25 cellular contexts compared by ENCODE assay signal in the genomic region with DNA sequence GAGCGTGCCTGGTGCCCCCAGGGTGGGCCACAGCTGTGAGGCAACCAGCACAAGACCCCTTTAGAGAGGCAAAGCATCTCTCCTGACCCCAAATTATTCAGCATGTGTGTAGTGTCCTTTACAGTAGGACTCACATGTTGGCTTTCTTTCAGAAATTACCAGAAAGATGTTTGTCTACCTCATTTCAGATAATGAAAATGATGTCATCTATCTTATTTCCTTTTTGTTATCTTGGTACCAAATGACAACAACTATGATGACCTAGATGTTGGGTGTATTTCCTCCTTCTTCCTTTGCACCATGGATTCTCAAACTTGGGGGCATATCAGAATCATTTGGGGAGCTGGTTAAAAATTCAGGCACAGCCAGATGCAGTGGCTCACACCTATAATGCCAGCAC.
"Had no signal": no experiment of that assay in that cellular context is flagged by ENCODE, and none has a peak within 500 bp of the region (broad histone marks: within the 10 kb centered on the region; RNA-seq: fewer than 3 reads in every experiment).

No MANE protein-coding gene starts in this region.

- H3K36me3 Mint-ChIP-seq: activated naive CD4-positive, alpha-beta T cell treated with anti-CD3 and anti-CD28 coated beads, Interleukin-2, amount 10 ng/mL, durations not matched to agents 7 days and 5 days; activated naive CD8-positive, alpha-beta T cell treated with anti-CD3 and anti-CD28 coated beads for 36 hours had no signal

- H3K4me3 ChIP-seq: cardiac muscle cell, Peyer's patch, SJCRH30 had no signal

- H3K4me3 Mint-ChIP-seq: activated CD4-positive, alpha-beta memory T cell treated with anti-CD3 and anti-CD28 coated beads, Interleukin-2, amount 10 ng/mL, durations not matched to agents 7 days and 5 days; activated CD4-positive, alpha-beta T cell treated with anti-CD3 and anti-CD28 coated beads, Interleukin-2, amount 10 ng/mL, durations not matched to agents 7 days and 5 days; activated naive CD4-positive, alpha-beta T cell treated with anti-CD3 and anti-CD28 coated beads, Interleukin-2, amount 10 ng/mL, durations not matched to agents 7 days and 5 days; activated naive CD8-positive, alpha-beta T cell treated with anti-CD3 and anti-CD28 coated beads for 36 hours had no signal

- H3K27ac ChIP-seq: brain microvascular endothelial cell, cardiac muscle cell, Peyer's patch, RWPE1, SJCRH30, VCaP had no signal

- H3K27ac Mint-ChIP-seq: activated CD4-positive, alpha-beta memory T cell treated with anti-CD3 and anti-CD28 coated beads, Interleukin-2, amount 10 ng/mL, durations not matched to agents 7 days and 5 days; activated CD4-positive, alpha-beta T cell treated with anti-CD3 and anti-CD28 coated beads, Interleukin-2, amount 10 ng/mL, durations not matched to agents 7 days and 5 days; activated naive CD4-positive, alpha-beta T cell treated with anti-CD3 and anti-CD28 coated beads, Interleukin-2, amount 10 ng/mL, durations not matched to agents 7 days and 5 days; activated naive CD8-positive, alpha-beta T cell treated with anti-CD3 and anti-CD28 coated beads for 36 hours; activated T-helper 2 cell treated with anti-CD3 and anti-CD28 coated beads, Interferon-gamma antibody, Interleukin-2, Interleukin-4, amounts not matched to agents 10 μg/mL and 5 μg/mL and 100 μg/mL, durations not matched to agents 14 hours and 24 hours and 36 hours had no signal

- H3K9me3 ChIP-seq: Peyer's patch, SJCRH30, SK-N-SH had no signal

- H3K4me2 ChIP-seq: SK-N-SH had no signal

- H3K36me3 ChIP-seq: brain microvascular endothelial cell, cardiac muscle cell, Peyer's patch, SJCRH30 had no signal

- DNase-seq: activated CD4-positive, alpha-beta memory T cell treated with anti-CD3 and anti-CD28 coated beads, Interleukin-2, amount 10 ng/mL, durations not matched to agents 7 days and 5 days; activated CD4-positive, alpha-beta T cell treated with anti-CD3 and anti-CD28 coated beads, Interleukin-2, amount 10 ng/mL, durations not matched to agents 7 days and 5 days; activated CD4-positive, CD25-positive, alpha-beta regulatory T cell; activated gamma-delta T cell treated with Interleukin-2 at 50 U/mL for 16 hours; activated naive CD4-positive, alpha-beta T cell treated with anti-CD3 and anti-CD28 coated beads, Interleukin-2, amount 10 ng/mL, durations not matched to agents 7 days and 5 days; activated naive CD8-positive, alpha-beta T cell treated with anti-CD3 and anti-CD28 coated beads for 36 hours; activated T-cell treated with anti-CD3 and anti-CD28 coated beads for 4 hours; activated T-cell treated with anti-CD3 and anti-CD28 coated beads, Interleukin-2, amount 50 U/mL, for 48 hours; brain microvascular endothelial cell; MM.1S; NCI-H1105; NCI-H1436; NCI-H1694 treated with DMSO at 0.1 percent for 48 hours; NCI-H2081; NCI-H446; NCI-H524; Right ventricle myocardium superior; SJCRH30; SK-N-SH; T-helper 9 cell had no signal

- H3K9ac ChIP-seq: SK-N-SH had no signal

- H3K27me3 ChIP-seq: brain microvascular endothelial cell, cardiac muscle cell, Peyer's patch, SJCRH30 had no signal

- H3K9me3 Mint-ChIP-seq: activated CD4-positive, alpha-beta memory T cell treated with anti-CD3 and anti-CD28 coated beads, Interleukin-2, amount 10 ng/mL, durations not matched to agents 7 days and 5 days; activated CD4-positive, alpha-beta T cell treated with anti-CD3 and anti-CD28 coated beads, Interleukin-2, amount 10 ng/mL, durations not matched to agents 7 days and 5 days; activated naive CD4-positive, alpha-beta T cell treated with anti-CD3 and anti-CD28 coated beads, Interleukin-2, amount 10 ng/mL, durations not matched to agents 7 days and 5 days; activated naive CD8-positive, alpha-beta T cell treated with anti-CD3 and anti-CD28 coated beads for 36 hours; activated T-helper 2 cell treated with anti-CD3 and anti-CD28 coated beads, Interferon-gamma antibody, Interleukin-2, Interleukin-4, amounts not matched to agents 10 μg/mL and 5 μg/mL and 100 μg/mL, durations not matched to agents 14 hours and 24 hours and 36 hours had no signal
